ENCODE assay signal across 25 cellular contexts in the genomic region with DNA sequence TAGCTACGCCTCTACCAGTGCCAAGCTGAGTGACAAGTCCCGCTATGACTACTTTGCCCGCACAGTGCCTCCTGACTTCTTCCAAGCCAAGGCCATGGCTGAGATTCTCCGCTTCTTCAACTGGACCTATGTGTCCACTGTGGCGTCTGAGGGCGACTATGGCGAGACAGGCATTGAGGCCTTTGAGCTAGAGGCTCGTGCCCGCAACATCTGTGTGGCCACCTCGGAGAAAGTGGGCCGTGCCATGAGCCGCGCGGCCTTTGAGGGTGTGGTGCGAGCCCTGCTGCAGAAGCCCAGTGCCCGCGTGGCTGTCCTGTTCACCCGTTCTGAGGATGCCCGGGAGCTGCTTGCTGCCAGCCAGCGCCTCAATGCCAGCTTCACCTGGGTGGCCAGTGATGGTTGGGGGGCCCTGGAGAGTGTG. TPM values are rescaled to one million over a fixed set of nuclear protein-coding genes. Genes with fewer than 3 reads are reported as not detected.
DNase-seq lines count a peak whose midpoint lies in the region; ATAC-seq, FAIRE-seq and TF ChIP-seq lines count a peak whose summit lies in the region.
"Had no signal": no experiment of that assay in that cellular context is flagged by ENCODE, and none has a peak within 500 bp of the region (broad histone marks: within the 10 kb centered on the region; RNA-seq: fewer than 3 reads in every experiment).

No MANE protein-coding gene starts in this region.

- no peak for TF ChIP-seq POLR2A in GM12891 (IDR thresholded peaks at IDR 0.05; ENCODE audit: low read depth, low read length)

- ATAC-seq in HG02610 (IDR thresholded peaks at IDR 0.05; ENCODE audit: unreplicated experiment): no peak
- ATAC-seq: gastroesophageal sphincter; stimulated activated naive CD8-positive, alpha-beta T cell treated with anti-CD3 and anti-CD28 coated beads, Interleukin-15, amount 100 ng/mL, for 72 hours; T-cell had no signal

- no peaks in the 10 kb centered on the region for H3K9me3 Mint-ChIP-seq in osteocyte (ENCODE audit: unreplicated experiment)
- H3K9me3 Mint-ChIP-seq: H9; stimulated activated naive CD8-positive, alpha-beta T cell treated with anti-CD3 and anti-CD28 coated beads, Interleukin-15, amount 100 ng/mL, for 72 hours; T-cell had no signal

- no peak overlapping the region for H3K4me3 ChIP-seq in colonic mucosa
- H3K4me3 ChIP-seq: gastroesophageal sphincter, PC-9, thyroid gland had no signal

- no peaks in the 10 kb centered on the region for H3K27me3 ChIP-seq in colonic mucosa
- H3K27me3 ChIP-seq: thyroid gland had no signal

- peak; percentile 52 for DNase-seq in activated effector memory CD4-positive, alpha-beta T cell treated with anti-CD3 and anti-CD28 coated beads, Interleukin-2, amount 50 U/mL, for 16 hours
- no peak for DNase-seq in activated effector memory CD4-positive, alpha-beta T cell treated with Interleukin-2 at 50 U/mL for 16 hours
- DNase-seq in GM12891 (ENCODE audit: insufficient read length, low spot score) (peak; percentile 3), colonic mucosa (peak; percentile 7), osteocyte (ENCODE audit: extremely low spot score, unreplicated experiment) (peak; percentile 80), NCI-H2171 (lab: John Stamatoyannopoulos, UW) (no peak), DMS153 (lab: John Stamatoyannopoulos, UW) (no peak)
- DNase-seq: BE2C; central memory CD4-positive, alpha-beta T cell; dermis blood vessel endothelial cell; hippocampal formation; mesendoderm; NCI-H1105 treated with DMSO at 0.1 percent for 48 hours; NCI-H1930; NCI-H526; PC-9; small intestine; stimulated activated naive CD8-positive, alpha-beta T cell treated with anti-CD3 and anti-CD28 coated beads, Interleukin-15, amount 100 ng/mL, for 72 hours; thyroid gland had no signal

- TF ChIP-seq CTCF in colonic mucosa (IDR thresholded peaks at IDR 0.05) (no peak), osteocyte (IDR thresholded peaks at IDR 0.05) (no peak)

- H3K36me3 Mint-ChIP-seq in osteocyte (ENCODE audit: unreplicated experiment): no peaks in the 10 kb centered on the region
- H3K36me3 Mint-ChIP-seq: activated naive CD8-positive, alpha-beta T cell had no signal

- FAIRE-seq in GM12891 (lab: Jason Lieb, UNC): no peak
- FAIRE-seq: small intestine had no signal

- H3K27me3 Mint-ChIP-seq in osteocyte (ENCODE audit: unreplicated experiment): peaks cover 8% of the 10 kb centered on the region
- H3K27me3 Mint-ChIP-seq: activated naive CD8-positive, alpha-beta T cell; T-cell had no signal

- no peak overlapping the region for H3K9ac ChIP-seq in colonic mucosa (ENCODE audit: low read depth in 2 of 2, low read length in 2 of 2)

- no peaks in the 10 kb centered on the region for H3K4me1 Mint-ChIP-seq in osteocyte (ENCODE audit: unreplicated experiment)

- no peaks in the 10 kb centered on the region for H3K36me3 ChIP-seq in colonic mucosa
- H3K36me3 ChIP-seq: BE2C, gastroesophageal sphincter, thyroid gland had no signal

- H3K27ac Mint-ChIP-seq in osteocyte (ENCODE audit: unreplicated experiment): no peak overlapping the region
- H3K27ac Mint-ChIP-seq: activated naive CD8-positive, alpha-beta T cell; H9; stimulated activated naive CD8-positive, alpha-beta T cell treated with anti-CD3 and anti-CD28 coated beads, Interleukin-15, amount 100 ng/mL, for 72 hours; T-cell had no signal

- no peaks in the 10 kb centered on the region for H3K4me1 ChIP-seq in colonic mucosa
- H3K4me1 ChIP-seq: BE2C, gastroesophageal sphincter, thyroid gland had no signal

- intact Hi-C loops in colonic mucosa (cut with DNase I): no loop called here

- no peak overlapping the region for H3K27ac ChIP-seq in colonic mucosa
- H3K27ac ChIP-seq: gastroesophageal sphincter, PC-9, thyroid gland had no signal

- no peaks in the 10 kb centered on the region for H3K9me3 ChIP-seq in colonic mucosa
- H3K9me3 ChIP-seq: BE2C, gastroesophageal sphincter, thyroid gland had no signal

- H3K4me3 Mint-ChIP-seq in osteocyte (ENCODE audit: unreplicated experiment): no peak overlapping the region
- H3K4me3 Mint-ChIP-seq: activated naive CD8-positive, alpha-beta T cell; H9; stimulated activated naive CD8-positive, alpha-beta T cell treated with anti-CD3 and anti-CD28 coated beads, Interleukin-15, amount 100 ng/mL, for 72 hours; T-cell had no signal

TF ChIP-seq in GM12891, 5 proteins besides CTCF, POLR2A, EP300 and RAD21:
- no peak for TF ChIP-seq POU2F2 (IDR thresholded peaks at IDR 0.05; ENCODE audit: low read depth, low read length)
- TF ChIP-seq SPI1 (IDR thresholded peaks at IDR 0.05; ENCODE audit: low read depth, low read length): no peak
- TF ChIP-seq PAX5 (IDR thresholded peaks at IDR 0.05; ENCODE audit: insufficient read depth, low read length, severe bottlenecking): no peak
- TF ChIP-seq POLR2AphosphoS5 (IDR thresholded peaks at IDR 0.05; ENCODE audit: low read depth, low read length): no peak
- no peak for TF ChIP-seq TAF1 (IDR thresholded peaks at IDR 0.05; ENCODE audit: low read depth, low read length)
TF ChIP-seq in GM12891: peak in this region for 0.

RNA-seq across cellular contexts. Expression of gene GRM2, which starts 5.7 kb away (rescaled TPM):
- 0.06 TPM for polyA plus RNA-seq in GM12891 (2012; ENCODE audit: low read depth, missing spikeins)
- total RNA-seq in colonic mucosa: under 1 TPM in 1 of 2 donors, not detected in 1; 0.12 TPM
- total RNA-seq in osteocyte: 0.10 and 0.32 TPM in 2 replicates
- total RNA-seq: G401 had no signal

RNA-seq across cellular contexts. Expression of gene TEX264, which starts 41.5 kb away (rescaled TPM):
- polyA plus RNA-seq in GM12891 (2012; ENCODE audit: low read depth, missing spikeins): 30.0 TPM
- total RNA-seq in colonic mucosa (10 to 100 TPM; 54.0 to 92.3 TPM), osteocyte (63.0 and 65.2 TPM in 2 replicates)

Comparison
In these comparisons a context has a peak if more than half of its experiments do, and no peak if none do; other contexts are left out.
1. DNase-seq: peak in activated effector memory CD4-positive, alpha-beta T cell treated with anti-CD3 and anti-CD28 coated beads, Interleukin-2, amount 50 U/mL, for 16 hours (single experiment), GM12891 (single experiment), colonic mucosa (single experiment) and osteocyte (single experiment); none in activated effector memory CD4-positive, alpha-beta T cell treated with Interleukin-2 at 50 U/mL for 16 hours (single experiment), NCI-H2171 (single experiment) and DMS153 (single experiment).